Comparison of ENCODE assay signal across 9 cellular contexts in the genomic region with DNA sequence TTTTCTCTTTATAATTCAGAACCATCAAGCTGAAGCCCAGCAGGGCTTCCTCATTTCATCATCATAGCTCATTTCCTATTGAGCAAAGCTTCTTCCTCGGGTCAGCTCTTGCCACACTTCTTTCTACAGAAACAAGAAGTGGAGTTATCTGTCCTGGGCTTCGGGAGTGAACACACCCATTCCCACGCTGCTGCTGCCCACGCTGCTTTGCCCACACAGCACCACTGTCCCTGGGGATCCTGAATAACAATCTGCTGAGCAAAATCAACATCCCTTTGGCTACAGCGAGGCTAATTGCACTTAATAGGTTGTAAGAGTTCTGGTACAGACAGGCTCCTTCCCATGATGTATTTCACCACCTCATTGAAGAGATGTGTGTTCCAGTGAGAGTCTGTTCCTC. TPM values are rescaled to one million over a fixed set of nuclear protein-coding genes. Genes with fewer than 3 reads are reported as not detected.
DNase-seq lines count a peak whose midpoint lies in the region; ATAC-seq lines count a peak whose summit lies in the region.
"Had no signal": no experiment of that assay in that cellular context is flagged by ENCODE, and none has a peak within 500 bp of the region (broad histone marks: within the 10 kb centered on the region; RNA-seq: fewer than 3 reads in every experiment).

No MANE protein-coding gene starts in this region.

- peak; percentile 40 for ATAC-seq in stimulated activated memory B cell treated with anti-CD40 and anti-IgM and Interleukin-4, amounts not matched to agents 10 μg/mL and 1 μg/mL and 100 μg/mL, for 72 hours
- no peak for ATAC-seq in HG02678 (IDR thresholded peaks at IDR 0.05; ENCODE audit: unreplicated experiment)
- no peak for ATAC-seq in GM21529 (IDR thresholded peaks at IDR 0.05; ENCODE audit: unreplicated experiment)

- H3K9ac ChIP-seq in HUES6 (ENCODE audit: low read length) (peak overlapping the region; percentile 16), SK-N-MC (ENCODE audit: insufficient read length) (peak overlapping the region; percentile 3)

- H3K36me3 ChIP-seq in HUES6 (ENCODE audit: control insufficient read depth, insufficient read depth, low read length) = no peaks in the 10 kb centered on the region
- H3K36me3 ChIP-seq in SK-N-MC (ENCODE audit: insufficient read depth, low read length) = no peaks in the 10 kb centered on the region

- H3K27ac ChIP-seq in HUES6 (ENCODE audit: low read depth, low read length) = no peak overlapping the region
- H3K27ac ChIP-seq in SK-N-MC = peak overlapping the region; percentile 67; the same call in 1 of the 2 replicates

- H3K27ac Mint-ChIP-seq in stimulated activated memory B cell treated with anti-CD40 and anti-IgM and Interleukin-4, amounts not matched to agents 10 μg/mL and 1 μg/mL and 100 μg/mL, for 72 hours = peak overlapping the region; percentile 4
- H3K27ac Mint-ChIP-seq: activated naive CD4-positive, alpha-beta T cell treated with anti-CD3 and anti-CD28 coated beads, Interleukin-2, amount 10 ng/mL, durations not matched to agents 7 days and 5 days had no signal

- H3K4me3 Mint-ChIP-seq in stimulated activated memory B cell treated with anti-CD40 and anti-IgM and Interleukin-4, amounts not matched to agents 10 μg/mL and 1 μg/mL and 100 μg/mL, for 72 hours = no peak overlapping the region
- H3K4me3 Mint-ChIP-seq: activated naive CD4-positive, alpha-beta T cell treated with anti-CD3 and anti-CD28 coated beads, Interleukin-2, amount 10 ng/mL, durations not matched to agents 7 days and 5 days had no signal

- H3K4me3 ChIP-seq in HUES6 (ENCODE audit: low read depth, low read length) (no peak overlapping the region), SK-N-MC (peak overlapping the region; percentile 69)

- no peaks in the 10 kb centered on the region for H3K9me3 Mint-ChIP-seq in stimulated activated memory B cell treated with anti-CD40 and anti-IgM and Interleukin-4, amounts not matched to agents 10 μg/mL and 1 μg/mL and 100 μg/mL, for 72 hours
- H3K9me3 Mint-ChIP-seq: activated naive CD4-positive, alpha-beta T cell treated with anti-CD3 and anti-CD28 coated beads, Interleukin-2, amount 10 ng/mL, durations not matched to agents 7 days and 5 days had no signal

- H3K36me3 Mint-ChIP-seq in stimulated activated memory B cell treated with anti-CD40 and anti-IgM and Interleukin-4, amounts not matched to agents 10 μg/mL and 1 μg/mL and 100 μg/mL, for 72 hours = no peaks in the 10 kb centered on the region

- peaks cover 5% of the 10 kb centered on the region for H3K4me1 ChIP-seq in HUES6 (ENCODE audit: control insufficient read depth, insufficient read depth, low read length)

- intact Hi-C loops in cardiac septum (cut with DNase I) = loop anchor here (5.0 to 10.0 kb wide), 2 partner anchors 151 to 434 kb away; no protein-coding TSS in a partner anchor

- H3K4me1 Mint-ChIP-seq in stimulated activated memory B cell treated with anti-CD40 and anti-IgM and Interleukin-4, amounts not matched to agents 10 μg/mL and 1 μg/mL and 100 μg/mL, for 72 hours = peaks cover 47% of the 10 kb centered on the region

- no peaks in the 10 kb centered on the region for H3K27me3 ChIP-seq in HUES6 (ENCODE audit: control insufficient read depth, insufficient read depth, low read length)

- H3K9me3 ChIP-seq in HUES6 (ENCODE audit: control insufficient read depth, insufficient read depth, low read depth, low read length) (0 out of 2 replicates have a peak, but pooled peaks cover 2% of the 10 kb centered on the region), SK-N-MC (ENCODE audit: low read depth, low read length) (no peaks in the 10 kb centered on the region)

- peak; percentile 72 for DNase-seq in SK-N-MC (ENCODE audit: low read depth, low spot score)
- DNase-seq in cardiac septum (ENCODE audit: low spot score) = peak; percentile 85
- no peak for DNase-seq in ACHN
- DNase-seq: activated naive CD4-positive, alpha-beta T cell treated with anti-CD3 and anti-CD28 coated beads, Interleukin-2, amount 10 ng/mL, durations not matched to agents 7 days and 5 days; NCI-H345 had no signal

- in situ Hi-C loops in ACHN (cut with HindIII; ENCODE audit: low pct_ligation_motif_present, low pct_unique_long_range_greater_than_20kb, low sequenced_read_pairs) = no loop called here

- no peaks in the 10 kb centered on the region for H3K27me3 Mint-ChIP-seq in stimulated activated memory B cell treated with anti-CD40 and anti-IgM and Interleukin-4, amounts not matched to agents 10 μg/mL and 1 μg/mL and 100 μg/mL, for 72 hours

RNA-seq across cellular contexts. Expression of gene CEP19, which starts 23.7 kb away (rescaled TPM):
- 1.2 TPM for total RNA-seq in cardiac septum

RNA-seq across cellular contexts. Expression of gene PIGX, which starts 23.8 kb away (rescaled TPM):
- total RNA-seq in cardiac septum = 16.9 TPM

RNA-seq across cellular contexts. Expression of gene NRROS, which starts 48.9 kb away (rescaled TPM):
- total RNA-seq in cardiac septum = 2.6 TPM

RNA-seq across cellular contexts. Expression of gene PAK2, which starts 51.3 kb away (rescaled TPM):
- 43.3 TPM for total RNA-seq in cardiac septum
